ENCODE assay signal across 8 cellular contexts in the genomic region with DNA sequence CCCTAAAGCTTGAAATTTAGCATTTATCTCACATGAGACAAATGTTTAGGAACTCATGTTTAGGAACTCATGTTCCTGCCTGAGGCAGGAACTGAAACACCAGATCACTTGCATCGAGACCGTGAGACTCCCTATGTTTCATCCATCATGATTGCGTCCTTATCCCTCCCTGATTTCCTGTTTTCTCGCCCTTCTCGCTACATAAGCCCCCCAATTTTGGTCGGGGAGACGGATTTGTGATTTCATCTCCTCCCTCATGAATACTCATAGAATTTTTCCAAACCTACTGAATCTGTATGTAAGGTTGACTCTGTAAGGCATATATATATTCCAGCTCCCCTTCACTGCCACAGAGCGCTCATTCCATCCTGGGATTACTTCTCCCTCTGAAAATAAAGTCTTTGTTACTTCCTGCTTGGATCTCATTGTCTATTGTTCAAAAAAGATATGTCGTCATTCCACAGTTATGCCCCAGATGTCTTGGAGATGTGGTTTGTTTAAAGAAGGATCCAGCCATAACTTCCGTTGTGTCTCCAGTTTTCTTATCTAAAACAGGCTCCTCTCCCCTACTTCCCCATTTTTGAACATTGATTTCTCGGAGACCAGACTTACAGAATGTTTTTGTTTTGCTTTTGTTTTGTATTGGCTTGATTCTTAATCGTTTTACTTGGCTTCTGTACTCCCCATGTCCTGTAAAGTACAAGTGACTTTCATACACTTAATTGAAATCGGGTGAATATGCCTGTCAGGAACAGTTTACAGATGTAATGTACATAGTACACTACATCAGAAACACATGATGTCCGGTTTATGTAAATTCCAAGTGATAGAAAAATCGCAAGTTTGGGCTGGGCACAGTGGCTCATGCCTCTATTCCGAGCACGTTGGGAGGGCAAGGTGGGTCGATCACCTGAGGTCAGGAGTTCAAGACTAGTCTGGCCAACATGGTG.
DNase-seq lines count a peak whose midpoint lies in the region; ATAC-seq, FAIRE-seq and TF ChIP-seq lines count a peak whose summit lies in the region.

No MANE protein-coding gene starts in this region.

- no peak for DNase-seq in GM18507 (ENCODE audit: extremely low spot score, insufficient read length, low read depth)
- peak; percentile 7 for DNase-seq in NCI-H2171 (lab: John Stamatoyannopoulos, UW)
- DNase-seq in K562 (ENCODE audit: extremely low read depth in 1 of 4, low spot score in 3 of 4): peak in 3 of 4 experiments; percentile 34 to 84 (median 67)
- no peak for DNase-seq in suprapubic skin (ENCODE audit: low spot score in 2 of 2)
- DNase-seq in activated CD4-positive, alpha-beta memory T cell treated with anti-CD3 and anti-CD28 coated beads for 36 hours: no peak

- peak; percentile 79 for TF ChIP-seq POLR2A in K562 (conservative IDR thresholded peaks at IDR 0.05)
- no peak for TF ChIP-seq POLR2A in suprapubic skin (IDR thresholded peaks at IDR 0.05)

- POLR2A ChIA-PET in K562 (lab: Yijun Ruan, JAX): interaction anchor here (0.7 to 16.5 kb wide), 33 partner anchors 8 to 941 kb away, joined by 3 to 1095 read pairs (median 7); a partner anchor contains a TSS
- POLR2A ChIA-PET in activated CD4-positive, alpha-beta memory T cell treated with anti-CD3 and anti-CD28 coated beads for 36 hours (lab: Charles Lee): interaction anchor here (0.6 to 3.9 kb wide), 14 partner anchors 10 to 82 kb away, joined by 3 to 100 read pairs (median 13); a partner anchor contains a TSS

- peaks cover 15% of the 10 kb centered on the region for H3K4me1 Mint-ChIP-seq in activated CD4-positive, alpha-beta memory T cell treated with anti-CD3 and anti-CD28 coated beads for 36 hours (ENCODE audit: low read depth)

- ATAC-seq in K562 (peak; percentile 5), GM19467 (IDR thresholded peaks at IDR 0.05; ENCODE audit: unreplicated experiment) (no peak)

- TF ChIP-seq CTCF in 22Rv1 (IDR thresholded peaks at IDR 0.05) (no peak), K562 (IDR thresholded peaks at IDR 0.05 in 2 of 3, conservative IDR thresholded peaks at IDR 0.05 in 1 of 3; ENCODE audit: insufficient read depth in 2 of 3, low read depth in 1 of 3, low read length in 3 of 3) (no peak), suprapubic skin (IDR thresholded peaks at IDR 0.05) (no peak)

- peak overlapping the region; percentile 93 to 98 for H3K9ac ChIP-seq in K562 (ENCODE audit: insufficient read depth in 1 of 2, low read depth in 2 of 2, low read length in 2 of 2)

- H3K4me1 ChIP-seq in K562 (replicated peaks in 1 of 2; ENCODE audit: control insufficient read depth in 2 of 2, insufficient read depth in 2 of 2, low read length in 2 of 2) (peaks cover 7 to 21% of the 10 kb centered on the region in 2 experiments; a peak in 4 of 5 replicates), suprapubic skin (peaks cover 24% of the 10 kb centered on the region)

- H3K27ac Mint-ChIP-seq in activated CD4-positive, alpha-beta memory T cell treated with anti-CD3 and anti-CD28 coated beads for 36 hours: no peak overlapping the region

- H3K27ac ChIP-seq in 22Rv1 (peak overlapping the region; percentile 100), K562 (ENCODE audit: extremely low read depth, low read depth, low read length) (peak overlapping the region; percentile 99), suprapubic skin (peak overlapping the region; percentile 95)

- H3K36me3 Mint-ChIP-seq in activated CD4-positive, alpha-beta memory T cell treated with anti-CD3 and anti-CD28 coated beads for 36 hours: peaks cover 5% of the 10 kb centered on the region

- peak in 1 of 2 experiments; percentile 21; a peak in 2 of 4 replicates for TF ChIP-seq RAD21 in K562 (CRISPR knock-in tag; conservative IDR thresholded peaks at IDR 0.05 in 1 of 2, IDR thresholded peaks at IDR 0.05 in 1 of 2)

- H3K27me3 ChIP-seq in K562 (ENCODE audit: control insufficient read depth in 2 of 2, insufficient read depth in 2 of 2, low read length in 2 of 2) (no peaks in the 10 kb centered on the region), suprapubic skin (peaks cover 32% of the 10 kb centered on the region)

- in situ Hi-C loops in K562 (cut with MboI): loop anchor here (25.0 kb wide), 1 partner anchor 1606 kb away; a partner anchor contains a TSS

- TF ChIP-seq EP300 in K562 (IDR thresholded peaks at IDR 0.05; ENCODE audit: low read length) (peak; percentile 88), suprapubic skin (IDR thresholded peaks at IDR 0.05) (no peak)

- H3K79me2 ChIP-seq in K562 (ENCODE audit: control insufficient read depth, insufficient read depth, low read length): peaks cover 67% of the 10 kb centered on the region

- intact Hi-C loops in K562 (cut with micrococcal nuclease): loop anchor here (2.0 to 10.0 kb wide), 2 partner anchors 103 to 1629 kb away; a partner anchor contains a TSS
- intact Hi-C loops in activated CD4-positive, alpha-beta memory T cell treated with anti-CD3 and anti-CD28 coated beads for 36 hours (cut with micrococcal nuclease): loop anchor here (1.0 to 2.0 kb wide), 4 partner anchors 9 to 79 kb away; a partner anchor contains a TSS

- FAIRE-seq in GM18507 (lab: Jason Lieb, UNC) (peak; percentile 50), K562 (lab: Jason Lieb, UNC) (peak; percentile 86), islet of Langerhans (lab: Jason Lieb, UNC) (peak; percentile 38)

- H2AFZ ChIP-seq in K562 (ENCODE audit: low read depth, low read length): no peak overlapping the region

- H3K9me1 ChIP-seq in K562 (ENCODE audit: control insufficient read depth, insufficient read depth, low read length): no peaks in the 10 kb centered on the region

- peaks cover 3% of the 10 kb centered on the region for H3K27me3 Mint-ChIP-seq in activated CD4-positive, alpha-beta memory T cell treated with anti-CD3 and anti-CD28 coated beads for 36 hours

- peak overlapping the region; percentile 96 for H3K4me2 ChIP-seq in K562 (ENCODE audit: insufficient read depth, low read length)

- H3K4me3 ChIP-seq in K562: peak overlapping the region; percentile 57
- peak overlapping the region; percentile 61 for H3K4me3 ChIP-seq in suprapubic skin

- WGBS in K562 (ENCODE audit: insufficient coverage, low coverage, missing lambda C conversion rate): under 1% methylated on average over 18 of the region's 18 CpGs
- 11% methylated on average over 18 of the region's 18 CpGs for WGBS in suprapubic skin

- peaks cover 23% of the 10 kb centered on the region for H4K20me1 ChIP-seq in K562 (replicated peaks; ENCODE audit: control insufficient read depth, insufficient read depth, low read length)

- H3K9me3 ChIP-seq in K562 (replicated peaks; ENCODE audit: control insufficient read depth, insufficient read depth, low read depth, low read length) (no peaks in the 10 kb centered on the region), suprapubic skin (no peaks in the 10 kb centered on the region)

- H3K4me3 Mint-ChIP-seq in activated CD4-positive, alpha-beta memory T cell treated with anti-CD3 and anti-CD28 coated beads for 36 hours: no peak overlapping the region

- no peaks in the 10 kb centered on the region for H3K9me3 Mint-ChIP-seq in activated CD4-positive, alpha-beta memory T cell treated with anti-CD3 and anti-CD28 coated beads for 36 hours

- CTCF ChIA-PET in K562 (lab: Yijun Ruan, JAX; ENCODE audit: low intra/inter-chr PET ratio): no interaction called here
- CTCF ChIA-PET in activated CD4-positive, alpha-beta memory T cell treated with anti-CD3 and anti-CD28 coated beads for 36 hours (lab: Charles Lee): interaction anchor here (0.8 to 1.2 kb wide), 4 partner anchors 9 to 70 kb away, joined by 3 to 6 read pairs (median 4); a partner anchor contains a TSS

- BruUV-seq in K562 (replicated peaks; lab: Mats Ljungman, UMichigan): no TSS peak

- peaks cover 7% of the 10 kb centered on the region; the same call in 1 of the 3 replicates for H3K36me3 ChIP-seq in K562 (ENCODE audit: control insufficient read depth, insufficient read depth, low read length)
- H3K36me3 ChIP-seq in suprapubic skin: no peaks in the 10 kb centered on the region

TF ChIP-seq in K562, 482 proteins besides CTCF, POLR2A, EP300 and RAD21 (continues in another document):
- TF ChIP-seq MTA2 (IDR thresholded peaks at IDR 0.05; ENCODE audit: low read depth) (peak; percentile 53; the same call in 1 of the 2 replicates), SMARCC2 (IDR thresholded peaks at IDR 0.05; ENCODE audit: low read depth) (peak; percentile 83; the same call in 1 of the 2 replicates), MCM5 (IDR thresholded peaks at IDR 0.05; ENCODE audit: low read depth) (no peak), SMAD4 (CRISPR knock-in tag; conservative IDR thresholded peaks at IDR 0.05) (peak; percentile 99), ZNF311 (CRISPR knock-in tag; IDR thresholded peaks at IDR 0.05) (no peak), SRSF1 (IDR thresholded peaks at IDR 0.05; ENCODE audit: low read depth, low read length) (no peak), FIP1L1 (IDR thresholded peaks at IDR 0.05; ENCODE audit: low read depth, low read length, poor library complexity, severe bottlenecking) (peak; percentile 64), SMARCA5 (IDR thresholded peaks at IDR 0.05) (no peak), ZNF354B (CRISPR knock-in tag; IDR thresholded peaks at IDR 0.05) (peak; percentile 2; the same call in 1 of the 2 replicates), PYGO2 (tag; IDR thresholded peaks at IDR 0.05) (no peak)
- TF ChIP-seq, protein P1, sequence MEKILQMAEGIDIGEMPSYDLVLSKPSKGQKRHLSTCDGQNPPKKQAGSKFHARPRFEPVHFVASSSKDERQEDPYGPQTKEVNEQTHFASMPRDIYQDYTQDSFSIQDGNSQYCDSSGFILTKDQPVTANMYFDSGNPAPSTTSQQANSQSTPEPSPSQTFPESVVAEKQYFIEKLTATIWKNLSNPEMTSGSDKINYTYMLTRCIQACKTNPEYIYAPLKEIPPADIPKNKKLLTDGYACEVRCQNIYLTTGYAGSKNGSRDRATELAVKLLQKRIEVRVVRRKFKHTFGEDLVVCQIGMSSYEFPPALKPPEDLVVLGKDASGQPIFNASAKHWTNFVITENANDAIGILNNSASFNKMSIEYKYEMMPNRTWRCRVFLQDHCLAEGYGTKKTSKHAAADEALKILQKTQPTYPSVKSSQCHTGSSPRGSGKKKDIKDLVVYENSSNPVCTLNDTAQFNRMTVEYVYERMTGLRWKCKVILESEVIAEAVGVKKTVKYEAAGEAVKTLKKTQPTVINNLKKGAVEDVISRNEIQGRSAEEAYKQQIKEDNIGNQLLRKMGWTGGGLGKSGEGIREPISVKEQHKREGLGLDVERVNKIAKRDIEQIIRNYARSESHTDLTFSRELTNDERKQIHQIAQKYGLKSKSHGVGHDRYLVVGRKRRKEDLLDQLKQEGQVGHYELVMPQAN (IDR thresholded peaks at IDR 0.05; ENCODE audit: borderline replicate concordance): peak; percentile 61
- TF ChIP-seq, protein P2, sequence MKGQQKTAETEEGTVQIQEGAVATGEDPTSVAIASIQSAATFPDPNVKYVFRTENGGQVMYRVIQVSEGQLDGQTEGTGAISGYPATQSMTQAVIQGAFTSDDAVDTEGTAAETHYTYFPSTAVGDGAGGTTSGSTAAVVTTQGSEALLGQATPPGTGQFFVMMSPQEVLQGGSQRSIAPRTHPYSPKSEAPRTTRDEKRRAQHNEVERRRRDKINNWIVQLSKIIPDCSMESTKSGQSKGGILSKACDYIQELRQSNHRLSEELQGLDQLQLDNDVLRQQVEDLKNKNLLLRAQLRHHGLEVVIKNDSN (CRISPR knock-in tag; IDR thresholded peaks at IDR 0.05): no peak

Comparison
In these comparisons a context has a peak if more than half of its experiments do, and no peak if none do; other contexts are left out.
1. DNase-seq: peak in NCI-H2171 (single experiment) and K562 (3 of 4); none in GM18507 (single experiment), suprapubic skin (0 of 2) and activated CD4-positive, alpha-beta memory T cell treated with anti-CD3 and anti-CD28 coated beads for 36 hours (single experiment).
2. Peak in every context shown above with its lines, with median percentiles within 50 percentile points of each other: H3K27ac ChIP-seq.